ENCODE assay signal across 1 cellular context in the genomic region with DNA sequence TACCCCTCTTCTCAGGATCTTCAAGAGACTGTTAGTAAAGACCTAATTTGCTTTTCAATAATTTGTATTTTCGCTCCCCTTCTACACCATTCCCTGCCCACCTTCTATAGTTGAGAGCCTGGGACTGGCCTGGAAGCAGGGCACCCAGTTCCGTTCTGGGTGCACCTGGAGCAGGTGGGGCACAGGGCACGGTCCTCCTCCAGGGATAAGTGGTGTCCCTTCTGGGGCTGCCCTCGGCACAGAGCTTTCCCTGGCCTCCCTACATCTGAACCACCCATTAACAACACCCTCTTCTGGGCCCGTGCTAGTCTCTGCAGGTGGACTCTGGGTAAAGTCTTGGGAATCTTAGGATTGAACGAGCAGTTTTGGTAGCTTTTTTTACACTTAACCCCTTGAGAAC.
TF ChIP-seq lines count a peak whose summit lies in the region.

No MANE protein-coding gene starts in this region.

TF ChIP-seq in H1, 55 proteins besides CTCF, POLR2A, EP300 and RAD21 (continued from another document):
- TF ChIP-seq CBX5 (IDR thresholded peaks at IDR 0.05; ENCODE audit: low read depth, low read length) (no peak), KDM5A (IDR thresholded peaks at IDR 0.05; ENCODE audit: low read length) (no peak), NRF1 (IDR thresholded peaks at IDR 0.05; ENCODE audit: low read depth, low read length) (no peak)
- TF ChIP-seq, protein P1, sequence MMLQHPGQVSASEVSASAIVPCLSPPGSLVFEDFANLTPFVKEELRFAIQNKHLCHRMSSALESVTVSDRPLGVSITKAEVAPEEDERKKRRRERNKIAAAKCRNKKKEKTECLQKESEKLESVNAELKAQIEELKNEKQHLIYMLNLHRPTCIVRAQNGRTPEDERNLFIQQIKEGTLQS (IDR thresholded peaks at IDR 0.05; ENCODE audit: insufficient read depth, low read depth, low read length), result no peak
